In the genomic region with DNA sequence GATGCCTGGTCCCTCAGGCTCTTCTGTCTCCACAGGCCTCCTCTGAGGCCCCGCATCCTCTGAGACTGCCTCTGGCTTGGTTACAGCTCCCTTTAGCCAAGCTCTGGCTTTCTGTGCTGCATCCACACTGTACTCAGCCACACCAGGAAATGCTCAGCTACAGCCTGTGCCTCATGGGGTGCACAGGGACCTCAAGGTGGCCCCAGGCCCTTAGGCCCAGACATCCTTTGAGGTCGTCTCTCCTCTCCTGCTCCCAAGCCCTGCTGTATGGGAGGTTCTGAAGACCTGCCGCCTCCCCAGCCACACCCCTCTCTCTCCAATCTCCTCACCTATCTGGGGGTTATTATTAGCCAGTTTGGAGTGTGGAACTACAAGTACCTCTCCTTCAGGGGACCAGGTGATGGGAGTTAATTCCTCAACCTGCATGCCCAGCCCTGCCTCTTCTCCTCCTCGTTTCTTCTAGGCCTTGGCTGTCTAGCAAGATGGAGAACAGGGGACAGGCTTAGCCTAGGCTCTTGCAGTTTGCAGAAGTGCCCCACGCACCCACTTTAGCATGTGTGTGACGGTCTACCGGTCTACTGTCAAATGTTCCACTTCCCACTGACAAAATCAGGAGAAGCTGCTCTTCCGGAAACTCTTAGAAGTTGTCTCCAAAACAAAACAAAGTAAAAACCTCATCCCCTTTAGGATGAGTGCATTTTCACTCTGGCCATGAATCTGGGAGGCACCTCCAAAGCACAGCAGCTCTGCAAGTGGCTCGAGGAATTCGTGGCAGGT, we compare ENCODE assay signal across 21 cellular contexts.
DNase-seq lines count a peak whose midpoint lies in the region; ATAC-seq lines count a peak whose summit lies in the region.
"Had no signal": no experiment of that assay in that cellular context is flagged by ENCODE, and none has a peak within 500 bp of the region (broad histone marks: within the 10 kb centered on the region; RNA-seq: fewer than 3 reads in every experiment).

No MANE protein-coding gene starts in this region.

- H3K36me3 ChIP-seq in naive thymus-derived CD4-positive, alpha-beta T cell (ENCODE audit: control insufficient read depth in 2 of 3, insufficient read depth in 3 of 3, low read length in 3 of 3) = no peaks in the 10 kb centered on the region

- H3K4me3 ChIP-seq in naive thymus-derived CD4-positive, alpha-beta T cell (ENCODE audit: low read length) = no peak overlapping the region

- DNase-seq in CD1c-positive myeloid dendritic cell (ENCODE audit: extremely low spot score) (peak; percentile 63), MV-4-11 (lab: John Stamatoyannopoulos, UW) (peak; percentile 46), left lobe of liver (ENCODE audit: low spot score) (no peak), pons (ENCODE audit: low spot score) (peak; percentile 16), KBM-7 (no peak)
- DNase-seq in naive thymus-derived CD4-positive, alpha-beta T cell = no peak
- DNase-seq: ACHN, COR-L47, H7, HFFc6, MM.1S, NCI-H1105 treated with DMSO at 0.1 percent for 48 hours, NCI-H1694, NCI-H2081 treated with DMSO at 0.1 percent for 48 hours, NCI-H226, NCI-H524, RPMI8226, SIG-M5 had no signal

- peaks cover 0 to 3% (median 0%) of the 10 kb centered on the region in 5 donors for H3K36me3 Mint-ChIP-seq in naive thymus-derived CD4-positive, alpha-beta T cell

- H3K9me3 Mint-ChIP-seq in naive thymus-derived CD4-positive, alpha-beta T cell = peaks cover 0 to 5% (median 0%) of the 10 kb centered on the region in 11 donors

- no peak overlapping the region for H3K4me3 Mint-ChIP-seq in naive thymus-derived CD4-positive, alpha-beta T cell
- H3K4me3 Mint-ChIP-seq: HFFc6 had no signal

- CTCF ChIA-PET in naive thymus-derived CD4-positive, alpha-beta T cell (lab: Charles Lee) = no interaction called here

- H3K27me3 Mint-ChIP-seq in naive thymus-derived CD4-positive, alpha-beta T cell = peaks cover 0 to 9% (median under 1%) of the 10 kb centered on the region in 5 donors

- POLR2A ChIA-PET in naive thymus-derived CD4-positive, alpha-beta T cell (lab: Charles Lee) = no interaction called here

- ATAC-seq in left lobe of liver (peak; percentile 30), HG03571 (IDR thresholded peaks at IDR 0.05; ENCODE audit: unreplicated experiment) (no peak)
- no peak for ATAC-seq in naive thymus-derived CD4-positive, alpha-beta T cell
- ATAC-seq: SK-N-SH treated with all-trans-retinoic acid at 6 μM for 48 hours had no signal

- no peaks in the 10 kb centered on the region for H3K4me1 Mint-ChIP-seq in naive thymus-derived CD4-positive, alpha-beta T cell

- in situ Hi-C loops in KBM-7 (cut with MboI; ENCODE audit: low pct_unique_long_range_greater_than_20kb, low sequenced_read_pairs) = no loop called here

- H3K27me3 ChIP-seq in naive thymus-derived CD4-positive, alpha-beta T cell (ENCODE audit: control insufficient read depth in 2 of 2, insufficient read depth in 2 of 2, low read length in 2 of 2) = no peaks in the 10 kb centered on the region

- intact Hi-C loops in naive thymus-derived CD4-positive, alpha-beta T cell (cut with micrococcal nuclease) = no loop called here

- H3K9me3 ChIP-seq in naive thymus-derived CD4-positive, alpha-beta T cell (ENCODE audit: control insufficient read depth in 2 of 3, low read length in 3 of 3) = no peaks in the 10 kb centered on the region

- H3K4me1 ChIP-seq in naive thymus-derived CD4-positive, alpha-beta T cell (ENCODE audit: control insufficient read depth in 2 of 2, insufficient read depth in 2 of 2, low read length in 2 of 2) = no peaks in the 10 kb centered on the region

- H3K27ac ChIP-seq in naive thymus-derived CD4-positive, alpha-beta T cell (ENCODE audit: low read depth, low read length) = no peak overlapping the region
- H3K27ac ChIP-seq: C4-2B had no signal

- no peak overlapping the region for H3K27ac Mint-ChIP-seq in naive thymus-derived CD4-positive, alpha-beta T cell
- H3K27ac Mint-ChIP-seq: HFFc6 had no signal

Comparison
In these comparisons a context has a peak if more than half of its experiments do, and no peak if none do; other contexts are left out.
1. DNase-seq: peak in CD1c-positive myeloid dendritic cell (single experiment), MV-4-11 (single experiment) and pons (single experiment); none in left lobe of liver (single experiment), naive thymus-derived CD4-positive, alpha-beta T cell (0 of 9) and KBM-7 (single experiment).